In the genomic region with DNA sequence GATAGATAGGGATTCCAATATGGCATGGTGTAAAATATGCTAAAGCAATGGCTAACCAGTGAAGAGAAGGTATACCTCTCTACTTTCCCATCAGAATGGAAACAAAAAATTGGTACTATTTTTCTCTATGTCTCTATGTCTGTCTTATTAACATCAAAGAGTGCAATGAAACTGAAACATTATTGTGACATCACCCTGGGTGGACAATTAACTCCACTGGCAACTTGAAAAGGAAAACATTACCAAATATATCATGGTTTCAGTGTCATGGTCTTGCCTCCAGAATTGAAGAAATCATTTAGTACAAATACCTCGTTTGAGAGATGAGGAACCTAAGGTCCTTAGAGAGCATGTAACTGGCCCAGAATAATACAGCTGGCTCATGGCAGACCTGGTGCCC, we compare ENCODE assay signal across 28 cellular contexts.
DNase-seq lines count a peak whose midpoint lies in the region; ATAC-seq and TF ChIP-seq lines count a peak whose summit lies in the region.
"Had no signal": no experiment of that assay in that cellular context is flagged by ENCODE, and none has a peak within 500 bp of the region (broad histone marks: within the 10 kb centered on the region; RNA-seq: fewer than 3 reads in every experiment).

No MANE protein-coding gene starts in this region.

- H3K9ac ChIP-seq in BLaER1, result no peak overlapping the region

- no peak overlapping the region for H3K27ac Mint-ChIP-seq in CD8-positive, alpha-beta T cell
- H3K27ac Mint-ChIP-seq in activated CD4-positive, alpha-beta T cell treated with anti-CD3 and anti-CD28 coated beads for 36 hours, result no peak overlapping the region
- H3K27ac Mint-ChIP-seq: nephron progenitor cell had no signal

- H3K27me3 ChIP-seq in BLaER1, result no peaks in the 10 kb centered on the region
- H3K27me3 ChIP-seq in left lung, result no peaks in the 10 kb centered on the region
- no peaks in the 10 kb centered on the region for H3K27me3 ChIP-seq in CD8-positive, alpha-beta T cell (ENCODE audit: insufficient read depth, low read length)
- H3K27me3 ChIP-seq: ovary, tibial nerve had no signal

- H3K36me3 Mint-ChIP-seq in CD8-positive, alpha-beta T cell, result no peaks in the 10 kb centered on the region
- H3K36me3 Mint-ChIP-seq in activated CD4-positive, alpha-beta T cell treated with anti-CD3 and anti-CD28 coated beads for 36 hours (ENCODE audit: low read depth), result no peaks in the 10 kb centered on the region

- TF ChIP-seq CTCF in left lung (IDR thresholded peaks at IDR 0.05), result no peak
- TF ChIP-seq CTCF in CD8-positive, alpha-beta T cell (IDR thresholded peaks at IDR 0.05), result no peak

- no peaks in the 10 kb centered on the region for H3K27me3 Mint-ChIP-seq in CD8-positive, alpha-beta T cell (ENCODE audit: low read depth)
- H3K27me3 Mint-ChIP-seq in activated CD4-positive, alpha-beta T cell treated with anti-CD3 and anti-CD28 coated beads for 36 hours, result no peaks in the 10 kb centered on the region

- H3K4me1 Mint-ChIP-seq in CD8-positive, alpha-beta T cell (ENCODE audit: low read depth), result no peaks in the 10 kb centered on the region
- no peaks in the 10 kb centered on the region for H3K4me1 Mint-ChIP-seq in activated CD4-positive, alpha-beta T cell treated with anti-CD3 and anti-CD28 coated beads for 36 hours
- H3K4me1 Mint-ChIP-seq: nephron progenitor cell had no signal

- H3K4me2 ChIP-seq in BLaER1, result 0 out of 2 replicates have a peak overlapping the region, but pooled peaks have one; percentile 38

- H4K20me1 ChIP-seq in BLaER1, result no peaks in the 10 kb centered on the region

- H3K9me3 Mint-ChIP-seq in CD8-positive, alpha-beta T cell, result peaks cover 5% of the 10 kb centered on the region
- peaks cover 4% of the 10 kb centered on the region for H3K9me3 Mint-ChIP-seq in activated CD4-positive, alpha-beta T cell treated with anti-CD3 and anti-CD28 coated beads for 36 hours (ENCODE audit: low read depth)
- H3K9me3 Mint-ChIP-seq: nephron progenitor cell had no signal

- intact Hi-C loops in left lung (cut with DNase I), result no loop called here
- intact Hi-C loops in CD8-positive, alpha-beta T cell (cut with DNase I, micrococcal nuclease), result no loop called here
- intact Hi-C loops in activated CD4-positive, alpha-beta T cell treated with anti-CD3 and anti-CD28 coated beads for 36 hours (cut with DNase I, micrococcal nuclease), result no loop called here

- H3K9me3 ChIP-seq in BLaER1 (peaks cover 3% of the 10 kb centered on the region; the same call in 1 of the 2 replicates), left lung (peaks cover 0 to 2% of the 10 kb centered on the region in 2 donors)
- no peaks in the 10 kb centered on the region for H3K9me3 ChIP-seq in CD8-positive, alpha-beta T cell (ENCODE audit: low read length)
- H3K9me3 ChIP-seq: lower lobe of right lung, ovary, tibial nerve had no signal

- H3K36me3 ChIP-seq in BLaER1 (no peaks in the 10 kb centered on the region), left lung (no peaks in the 10 kb centered on the region)
- H3K36me3 ChIP-seq in CD8-positive, alpha-beta T cell (ENCODE audit: insufficient read depth, low read length), result no peaks in the 10 kb centered on the region
- H3K36me3 ChIP-seq: lower lobe of right lung, ovary, tibial nerve had no signal

- POLR2A ChIA-PET in HEK293T (lab: Yijun Ruan, JAX), result no interaction called here
- POLR2A ChIA-PET in CD8-positive, alpha-beta T cell (lab: Charles Lee), result no interaction called here
- POLR2A ChIA-PET in activated CD4-positive, alpha-beta T cell treated with anti-CD3 and anti-CD28 coated beads for 36 hours (lab: Charles Lee), result interaction anchor here (0.6 kb wide), 1 partner anchor 35 kb away, joined by 3 read pairs; no protein-coding TSS in a partner anchor

- no peak overlapping the region for H3K4me3 ChIP-seq in BLaER1
- H3K4me3 ChIP-seq in left lung, result no peak overlapping the region
- no peak overlapping the region for H3K4me3 ChIP-seq in CD8-positive, alpha-beta T cell (ENCODE audit: low read depth, low read length)
- H3K4me3 ChIP-seq: K562, lower lobe of right lung, ovary, tibial nerve had no signal

- peak; percentile 46 for ATAC-seq in GM19467 (IDR thresholded peaks at IDR 0.05; ENCODE audit: unreplicated experiment)
- peak; percentile 76 for ATAC-seq in HG03135 (IDR thresholded peaks at IDR 0.05; ENCODE audit: unreplicated experiment)
- no peak for ATAC-seq in left lung
- no peak for ATAC-seq in CD8-positive, alpha-beta T cell
- no peak for ATAC-seq in activated CD4-positive, alpha-beta T cell treated with anti-CD3 and anti-CD28 coated beads for 36 hours
- ATAC-seq: K562, lower lobe of right lung, SK-N-SH treated with all-trans-retinoic acid at 6 μM for 48 hours had no signal

- DNase-seq in NOMO-1 treated with DMSO at 0.1 percent for 48 hours (lab: John Stamatoyannopoulos, UW; ENCODE audit: unreplicated experiment), result peak; percentile 52
- no peak for DNase-seq in left lung
- no peak for DNase-seq in HEK293T (ENCODE audit: extremely low spot score)
- DNase-seq in CD8-positive, alpha-beta T cell, result no peak
- no peak for DNase-seq in activated CD4-positive, alpha-beta T cell treated with anti-CD3 and anti-CD28 coated beads for 36 hours
- DNase-seq: activated CD4-positive, alpha-beta T cell treated with anti-CD3 and anti-CD28 coated beads for 4 hours; activated effector memory CD4-positive, alpha-beta T cell treated with anti-CD3 and anti-CD28 coated beads, Interleukin-2, amount 50 U/mL, for 16 hours; activated T-cell treated with anti-CD3 and anti-CD28 coated beads, Interleukin-2, amount 50 U/mL, for 1 hour; caudate nucleus; cortex of kidney; foreskin fibroblast; head of caudate nucleus; lower lobe of right lung; NCI-H1417; NCI-H2081; NCI-H226; NCI-H748 treated with DMSO at 0.1 percent for 48 hours; nephron progenitor cell; ovary; stimulated activated CD4-positive, alpha-beta T cell treated with anti-CD3 and anti-CD28 coated beads, Interleukin-2, amount 100 ng/mL, for 24 hours; T-helper 2 cell had no signal

- H3K4me3 Mint-ChIP-seq in CD8-positive, alpha-beta T cell, result no peak overlapping the region
- no peak overlapping the region for H3K4me3 Mint-ChIP-seq in activated CD4-positive, alpha-beta T cell treated with anti-CD3 and anti-CD28 coated beads for 36 hours
- H3K4me3 Mint-ChIP-seq: nephron progenitor cell had no signal

- H3K27ac ChIP-seq in BLaER1 (no peak overlapping the region), left lung (no peak overlapping the region)
- no peak overlapping the region for H3K27ac ChIP-seq in CD8-positive, alpha-beta T cell (ENCODE audit: low read depth, low read length)
- H3K27ac ChIP-seq: 22Rv1, lower lobe of right lung, ovary, tibial nerve had no signal

- peaks cover 31% of the 10 kb centered on the region for H3K4me1 ChIP-seq in BLaER1
- no peaks in the 10 kb centered on the region for H3K4me1 ChIP-seq in left lung
- no peaks in the 10 kb centered on the region for H3K4me1 ChIP-seq in CD8-positive, alpha-beta T cell (ENCODE audit: insufficient read depth, low read length)
- H3K4me1 ChIP-seq: lower lobe of right lung, tibial nerve had no signal

- CTCF ChIA-PET in HEK293T (lab: Yijun Ruan, JAX), result no interaction called here
- CTCF ChIA-PET in CD8-positive, alpha-beta T cell (lab: Charles Lee), result no interaction called here
- CTCF ChIA-PET in activated CD4-positive, alpha-beta T cell treated with anti-CD3 and anti-CD28 coated beads for 36 hours (lab: Charles Lee), result interaction anchor here (0.7 kb wide), 1 partner anchor 869 kb away, joined by 3 read pairs; no protein-coding TSS in a partner anchor

TF ChIP-seq in HEK293T, 16 proteins besides CTCF, POLR2A, EP300 and RAD21:
- no peak for TF ChIP-seq ZNF384 (IDR thresholded peaks at IDR 0.05)
- TF ChIP-seq, protein P1, sequence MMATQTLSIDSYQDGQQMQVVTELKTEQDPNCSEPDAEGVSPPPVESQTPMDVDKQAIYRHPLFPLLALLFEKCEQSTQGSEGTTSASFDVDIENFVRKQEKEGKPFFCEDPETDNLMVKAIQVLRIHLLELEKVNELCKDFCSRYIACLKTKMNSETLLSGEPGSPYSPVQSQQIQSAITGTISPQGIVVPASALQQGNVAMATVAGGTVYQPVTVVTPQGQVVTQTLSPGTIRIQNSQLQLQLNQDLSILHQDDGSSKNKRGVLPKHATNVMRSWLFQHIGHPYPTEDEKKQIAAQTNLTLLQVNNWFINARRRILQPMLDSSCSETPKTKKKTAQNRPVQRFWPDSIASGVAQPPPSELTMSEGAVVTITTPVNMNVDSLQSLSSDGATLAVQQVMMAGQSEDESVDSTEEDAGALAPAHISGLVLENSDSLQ (IDR thresholded peaks at IDR 0.05), result no peak
- TF ChIP-seq BHLHE40 (IDR thresholded peaks at IDR 0.05; ENCODE audit: borderline replicate concordance), result no peak
- TF ChIP-seq L3MBTL2 (conservative IDR thresholded peaks at IDR 0.05), result no peak
- TF ChIP-seq SUZ12 (IDR thresholded peaks at IDR 0.05), result no peak
- TF ChIP-seq SP1 (IDR thresholded peaks at IDR 0.05), result no peak
- no peak for TF ChIP-seq ELF4 (IDR thresholded peaks at IDR 0.05)
- TF ChIP-seq FOXK2 (IDR thresholded peaks at IDR 0.05), result no peak
- TF ChIP-seq FOXM1 (IDR thresholded peaks at IDR 0.05; ENCODE audit: borderline replicate concordance), result no peak
- no peak for TF ChIP-seq CTBP1 (IDR thresholded peaks at IDR 0.05; ENCODE audit: borderline replicate concordance)
- no peak for TF ChIP-seq ARNT (IDR thresholded peaks at IDR 0.05)
- no peak for TF ChIP-seq FOXA1 (IDR thresholded peaks at IDR 0.05)
- TF ChIP-seq LEF1 (IDR thresholded peaks at IDR 0.05; ENCODE audit: borderline replicate concordance), result no peak
- no peak for TF ChIP-seq NFRKB (IDR thresholded peaks at IDR 0.05)

Comparison
In these comparisons a context has a peak if more than half of its experiments do, and no peak if none do; other contexts are left out.
1. ATAC-seq: peak in GM19467 (single experiment) and HG03135 (single experiment); none in left lung (single experiment), CD8-positive, alpha-beta T cell (single experiment) and activated CD4-positive, alpha-beta T cell treated with anti-CD3 and anti-CD28 coated beads for 36 hours (single experiment).